ENCODE assay signal across 35 cellular contexts in genomic region chr4:60345397-60345796, GRCh38.
"Had no signal": no experiment of that assay in that cellular context is flagged by ENCODE, and none has a peak within 500 bp of the region (broad histone marks: within the 10 kb centered on the region; RNA-seq: fewer than 3 reads in every experiment).

No MANE protein-coding gene starts in this region.

- H3K4me3 ChIP-seq: MG63 had no signal

- DNase-seq: Karpas-422, Kasumi-1, MM.1S, MV-4-11, NCI-H1048, NCI-H1092, NCI-H1092 treated with DMSO at 0.1 percent for 48 hours, NCI-H1105, NCI-H1105 treated with DMSO at 0.1 percent for 48 hours, NCI-H1417, NCI-H1417 treated with DMSO at 0.1 percent for 48 hours, NCI-H1436, NCI-H1436 treated with DMSO at 0.1 percent for 48 hours, NCI-H146, NCI-H1694, NCI-H1694 treated with DMSO at 0.1 percent for 48 hours, NCI-H187, NCI-H187 treated with DMSO at 0.1 percent for 48 hours, NCI-H1930, NCI-H2029, NCI-H2029 treated with DMSO at 0.1 percent for 48 hours, NCI-H2081, NCI-H2081 treated with DMSO at 0.1 percent for 48 hours, NCI-H2107, NCI-H2171, NCI-H2171 treated with DMSO at 0.1 percent for 48 hours, NCI-H2227 treated with DMSO at 0.1 percent for 48 hours, NCI-H226, NCI-H345, NCI-H446, NCI-H446 treated with DMSO at 0.1 percent for 48 hours, NCI-H510A, NCI-H510A treated with DMSO at 0.1 percent for 48 hours had no signal

- H3K4me2 ChIP-seq: KMS-11 had no signal

- H3K36me3 ChIP-seq: MG63 had no signal

- H3K27me3 ChIP-seq: MG63 had no signal

- H3K27ac ChIP-seq: KMS-11 had no signal

- H3K9me3 ChIP-seq: MG63 had no signal
